Comparison of ENCODE assay signal across 26 cellular contexts in genomic region chrX:118577041-118577440, GRCh38.
DNase-seq lines count a peak whose midpoint lies in the region; ATAC-seq, FAIRE-seq and TF ChIP-seq lines count a peak whose summit lies in the region.
"Had no signal": no experiment of that assay in that cellular context is flagged by ENCODE, and none has a peak within 500 bp of the region (broad histone marks: within the 10 kb centered on the region; RNA-seq: fewer than 3 reads in every experiment).

No MANE protein-coding gene starts in this region.

- H3K27me3 ChIP-seq in pancreas, result peaks cover 0 to 10% (median 6%) of the 10 kb centered on the region in 4 donors
- H3K27me3 ChIP-seq: colonic mucosa, SJCRH30, tibial artery had no signal

- no peaks in the 10 kb centered on the region for H3K4me1 ChIP-seq in pancreas
- H3K4me1 ChIP-seq: breast epithelium, colonic mucosa, SJCRH30, tibial artery had no signal

- H3K27ac ChIP-seq in pancreas, result no peak overlapping the region
- H3K27ac ChIP-seq: 22Rv1, breast epithelium, colonic mucosa, GM23248, SJCRH30, tibial artery had no signal

- no peak for FAIRE-seq in pancreas (lab: Jason Lieb, UNC)
- FAIRE-seq: GM12892 had no signal

- H3K36me3 ChIP-seq in pancreas, result no peaks in the 10 kb centered on the region
- H3K36me3 ChIP-seq: breast epithelium, colonic mucosa, SJCRH30 had no signal

- H3K4me3 ChIP-seq in pancreas, result no peak overlapping the region
- H3K4me3 ChIP-seq: breast epithelium, colonic mucosa, GM23248, SJCRH30, tibial artery had no signal

- WGBS in pancreas, 2 donors, result 13 to 48% methylated on average over 5 of the region's 5 CpGs

- TF ChIP-seq CTCF in pancreas (IDR thresholded peaks at IDR 0.05), result no peak

- DNase-seq in DMS 273 (lab: John Stamatoyannopoulos, UW; ENCODE audit: unreplicated experiment) (peak; percentile 59), DMS 273 treated with DMSO at 0.1 percent for 48 hours (lab: John Stamatoyannopoulos, UW) (no peak), NCI-H1105 treated with DMSO at 0.1 percent for 48 hours (lab: John Stamatoyannopoulos, UW) (peak; percentile 52), cerebellar cortex (ENCODE audit: low spot score) (peak; percentile 59), pancreas (peak; percentile 25 to 82 (median 55)), NCI-H128 (lab: John Stamatoyannopoulos, UW; ENCODE audit: unreplicated experiment) (no peak)
- DNase-seq: activated B cell treated with CpG ODN at 0.5 μM for 24 hours; activated naive CD4-positive, alpha-beta T cell treated with anti-CD3 and anti-CD28 coated beads for 36 hours; amniotic stem cell; colonic mucosa; effector memory CD8-positive, alpha-beta T cell; GM23248; head of caudate nucleus; HFFc6; kidney glomerular epithelial cell; mesendoderm; MV-4-11; NCI-H510A treated with DMSO at 0.1 percent for 48 hours; SJCRH30; T-cell; tibial artery had no signal

- intact Hi-C loops in pancreas (cut with DNase I), result no loop called here

- ATAC-seq in pancreas (peak in 3 of 4 donors; percentile 44 to 80 (median 61)), HG02938 (IDR thresholded peaks at IDR 0.05; ENCODE audit: unreplicated experiment) (no peak), HG02981 (IDR thresholded peaks at IDR 0.05; ENCODE audit: unreplicated experiment) (no peak)
- ATAC-seq: effector memory CD8-positive, alpha-beta T cell; T-cell had no signal

- H3K9me3 ChIP-seq in pancreas, result no peaks in the 10 kb centered on the region
- H3K9me3 ChIP-seq: breast epithelium, colonic mucosa, SJCRH30, tibial artery had no signal

Comparison
In these comparisons a context has a peak if more than half of its experiments do, and no peak if none do; other contexts are left out.
1. DNase-seq: peak in DMS 273 (single experiment), NCI-H1105 treated with DMSO at 0.1 percent for 48 hours (single experiment), cerebellar cortex (single experiment) and pancreas (6 of 6); none in DMS 273 treated with DMSO at 0.1 percent for 48 hours (single experiment) and NCI-H128 (single experiment).
2. ATAC-seq: peak in pancreas (3 of 4); none in HG02938 (single experiment) and HG02981 (single experiment).